In genomic region chr2:118431997-118432396, GRCh38 we compare ENCODE assay signal across 15 cellular contexts.
"Had no signal": no experiment of that assay in that cellular context is flagged by ENCODE, and none has a peak within 500 bp of the region (broad histone marks: within the 10 kb centered on the region; RNA-seq: fewer than 3 reads in every experiment).

No MANE protein-coding gene starts in this region.

- H3K4me1 ChIP-seq: esophagus muscularis mucosa, heart left ventricle, stomach had no signal

- H3K27ac ChIP-seq: esophagus muscularis mucosa, heart left ventricle, neutrophil, stomach, thoracic aorta had no signal

- H3K4me3 ChIP-seq: esophagus muscularis mucosa, heart left ventricle, mucosa of descending colon, stomach, thoracic aorta had no signal

- ATAC-seq: effector memory CD8-positive, alpha-beta T cell; heart left ventricle; mucosa of descending colon; naive thymus-derived CD8-positive, alpha-beta T cell; sciatic nerve had no signal

- H3K4me3 Mint-ChIP-seq: effector memory CD8-positive, alpha-beta T cell; naive thymus-derived CD8-positive, alpha-beta T cell had no signal

- H3K27ac Mint-ChIP-seq: effector memory CD8-positive, alpha-beta T cell had no signal

- H3K9me3 ChIP-seq: mucosa of descending colon, neutrophil, thoracic aorta had no signal

- H3K27me3 ChIP-seq: neutrophil had no signal

- DNase-seq: effector memory CD8-positive, alpha-beta T cell; heart left ventricle; hippocampal formation; mucosa of descending colon; naive thymus-derived CD8-positive, alpha-beta T cell; posterior cingulate gyrus; stimulated activated CD4-positive, alpha-beta T cell treated with anti-CD3 and anti-CD28 coated beads, Interleukin-12 subunit alpha, Interleukin-12 subunit beta, amount 100 ng/mL, for 4 hours; stimulated activated naive CD4-positive, alpha-beta T cell; stomach; substantia nigra; trophoblast cell had no signal

- H3K36me3 Mint-ChIP-seq: naive thymus-derived CD8-positive, alpha-beta T cell had no signal

- H3K36me3 ChIP-seq: esophagus muscularis mucosa, heart left ventricle, neutrophil, stomach, thoracic aorta had no signal

- H3K4me1 Mint-ChIP-seq: naive thymus-derived CD8-positive, alpha-beta T cell had no signal
